ENCODE assay signal across 21 cellular contexts in the genomic region with DNA sequence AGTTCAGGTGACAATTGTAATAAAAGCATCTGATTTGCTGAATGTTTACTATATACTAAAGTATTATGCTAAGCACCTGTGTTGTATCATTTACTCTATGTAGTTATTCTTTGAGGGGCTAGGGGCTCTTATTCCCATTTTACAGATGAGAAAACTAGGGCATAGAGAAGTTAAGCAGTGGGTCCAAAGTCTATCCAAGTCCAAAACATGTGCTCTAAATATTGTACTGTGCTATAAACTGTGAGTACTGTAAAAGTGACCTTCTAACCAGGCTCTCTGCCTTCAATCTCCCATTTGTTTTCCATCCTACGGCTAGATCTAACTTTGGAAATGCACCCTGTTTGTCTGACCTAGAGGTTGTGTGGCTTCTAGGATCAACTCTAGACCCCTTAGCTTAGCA. TPM values are rescaled to one million over a fixed set of nuclear protein-coding genes. Genes with fewer than 3 reads are reported as not detected.
DNase-seq lines count a peak whose midpoint lies in the region; ATAC-seq, FAIRE-seq and TF ChIP-seq lines count a peak whose summit lies in the region.
"Had no signal": no experiment of that assay in that cellular context is flagged by ENCODE, and none has a peak within 500 bp of the region (broad histone marks: within the 10 kb centered on the region; RNA-seq: fewer than 3 reads in every experiment).

No MANE protein-coding gene starts in this region.

- no peaks in the 10 kb centered on the region for H4K20me1 ChIP-seq in HepG2 (ENCODE audit: insufficient read depth, low read length)

- no peak for FAIRE-seq in HepG2 (lab: Jason Lieb, UNC)

- H3K36me3 Mint-ChIP-seq in T-cell (peaks cover 20% of the 10 kb centered on the region), nephron progenitor cell (ENCODE audit: low read depth) (peaks cover 74% of the 10 kb centered on the region)

- peak overlapping the region; percentile 10; the same call in 1 of the 2 replicates for H3K4me2 ChIP-seq in HepG2 (ENCODE audit: low read depth, low read length)

- TF ChIP-seq CTCF in HepG2 (CRISPR knock-in tag; IDR thresholded peaks at IDR 0.05) (no peak), nephron progenitor cell (IDR thresholded peaks at IDR 0.05) (no peak), GM13977 (IDR thresholded peaks at IDR 0.05; ENCODE audit: extremely low read depth, insufficient read depth, missing control alignments) (no peak), GM10248 (IDR thresholded peaks at IDR 0.05; ENCODE audit: control extremely low read depth, extremely low read depth, low read depth, missing control alignments) (no peak)

- in situ Hi-C loops in HepG2 (cut with HindIII; ENCODE audit: extremely low pct_ligation_motif_present, low pct_unique_long_range_greater_than_20kb): no loop called here
- in situ Hi-C loops in GM13977 (cut with MboI; ENCODE audit: low pct_unique_long_range_greater_than_20kb, low sequenced_read_pairs, unreplicated experiment): no loop called here

- H3K27me3 Mint-ChIP-seq in T-cell (no peaks in the 10 kb centered on the region), nephron progenitor cell (ENCODE audit: low read depth, poor library complexity) (no peaks in the 10 kb centered on the region)

- no peak overlapping the region for H3K4me3 Mint-ChIP-seq in T-cell
- H3K4me3 Mint-ChIP-seq in nephron progenitor cell: no peak overlapping the region

- peak overlapping the region; percentile 71 for H3K27ac ChIP-seq in HepG2 (ENCODE audit: extremely low read length, insufficient read depth, low read length)
- H3K27ac ChIP-seq: C4-2B, SK-N-MC had no signal

- H3K4me1 Mint-ChIP-seq in T-cell (peaks cover 42 to 67% (median 44%) of the 10 kb centered on the region in 3 donors), nephron progenitor cell (peaks cover 19% of the 10 kb centered on the region)

- H3K79me2 ChIP-seq in HepG2 (ENCODE audit: insufficient read depth, low read length): peaks cover 82% of the 10 kb centered on the region

- no peak for TF ChIP-seq EP300 in HepG2 (IDR thresholded peaks at IDR 0.05; ENCODE audit: low read depth in 2 of 2, low read length in 2 of 2)
- TF ChIP-seq EP300 in HepG2 (CRISPR knock-in tag; IDR thresholded peaks at IDR 0.05; ENCODE audit: borderline replicate concordance): no peak

- no peaks in the 10 kb centered on the region for H3K27me3 ChIP-seq in HepG2 (ENCODE audit: control insufficient read depth in 1 of 2, insufficient read depth in 2 of 2, low read length in 2 of 2)

- H3K36me3 ChIP-seq in HepG2 (replicated peaks in 1 of 2; ENCODE audit: control insufficient read depth in 1 of 2, insufficient read depth in 2 of 2, low read length in 2 of 2): no peaks in the 10 kb centered on the region; a peak in 1 of 5 replicates

- intact Hi-C loops in HepG2 (cut with micrococcal nuclease; ENCODE audit: unreplicated experiment): no loop called here

- H2AFZ ChIP-seq in HepG2 (ENCODE audit: low read length): no peak overlapping the region

- no peak overlapping the region for H3K9ac ChIP-seq in HepG2 (ENCODE audit: insufficient read depth, low read depth, low read length)

- POLR2A ChIA-PET in T-cell (lab: Charles Lee): no interaction called here
- POLR2A ChIA-PET in HepG2 (lab: Yijun Ruan, JAX): no interaction called here
- POLR2A ChIA-PET in GM10248 (lab: Yijun Ruan, JAX): no interaction called here

- H3K9me3 Mint-ChIP-seq in T-cell (no peaks in the 10 kb centered on the region), nephron progenitor cell (peaks cover 28% of the 10 kb centered on the region)

- CTCF ChIA-PET in T-cell (lab: Charles Lee): interaction anchor here in 1 of 2 donors (0.7 kb wide), 1 partner anchor 789 kb away, joined by 4 read pairs; no protein-coding TSS in a partner anchor
- CTCF ChIA-PET in HepG2 (lab: Yijun Ruan, JAX; ENCODE audit: low intra/inter-chr PET ratio, low total read pairs): no interaction called here
- CTCF ChIA-PET in GM10248 (lab: Yijun Ruan, JAX): interaction anchor here (1.2 kb wide), 1 partner anchor 20 kb away, joined by 3 read pairs; no protein-coding TSS in a partner anchor

- ATAC-seq in T-cell (replicated peaks in 1 of 4) (no peak), HepG2 (no peak), HG03175 (IDR thresholded peaks at IDR 0.05; ENCODE audit: unreplicated experiment) (no peak)

- no peak for TF ChIP-seq RAD21 in HepG2 (CRISPR knock-in tag; IDR thresholded peaks at IDR 0.05)

- no TSS peak for BruUV-seq in HepG2 (replicated peaks; lab: Mats Ljungman, UMichigan)

- 58% methylated on average over 1 of the region's 1 CpG for WGBS in HepG2 (ENCODE audit: low lambda C conversion rate)

- H3K4me3 ChIP-seq in HepG2 (replicated peaks in 1 of 3; ENCODE audit: insufficient read depth in 1 of 3, low read depth in 2 of 3, low read length in 3 of 3): no peak overlapping the region; a peak in 1 of 6 replicates
- H3K4me3 ChIP-seq: SK-N-MC had no signal

- DNase-seq in T-cell (no peak), HepG2 (ENCODE audit: low spot score) (no peak), nephron progenitor cell (no peak), GM13977 (ENCODE audit: low spot score) (no peak), NOMO-1 treated with DMSO at 0.1 percent for 48 hours (lab: John Stamatoyannopoulos, UW; ENCODE audit: unreplicated experiment) (no peak), GM10248 (ENCODE audit: extremely low spot score) (no peak)
- DNase-seq: ACHN, DMS 273 treated with DMSO at 0.1 percent for 48 hours, DND-41, GOT3, KG1, NCI-H187, NCI-H2227 treated with DMSO at 0.1 percent for 48 hours, NCI-H510A treated with DMSO at 0.1 percent for 48 hours, NCI-H774, OCI-M1, SHP77 had no signal

- no peak for TF ChIP-seq POLR2A in HepG2 (IDR thresholded peaks at IDR 0.05; ENCODE audit: insufficient read depth in 1 of 2, low read depth in 2 of 2, low read length in 2 of 2)

- H3K27ac Mint-ChIP-seq in T-cell (peak overlapping the region; percentile 25 to 42), nephron progenitor cell (peak overlapping the region; percentile 4)

- H3K4me1 ChIP-seq in HepG2 (ENCODE audit: insufficient read depth, low read length): peaks cover 71% of the 10 kb centered on the region

- no peaks in the 10 kb centered on the region for H3K9me3 ChIP-seq in HepG2 (ENCODE audit: low read length)

RNA-seq across cellular contexts. Expression of a gene that starts 9.0 kb away (rescaled TPM):
- total RNA-seq in T-cell (10 to 100 TPM in 4 of 5 donors, 1 to 10 TPM in 1; 9.0 to 12.6 (median 11.8) TPM), HepG2 (2016; rRNA removed; fragmentation: Illumina TruSeq; extraction: Trizol) (5.8 and 8.9 TPM in 2 replicates)
- total RNA-seq in HepG2 (2016; cell fraction: cytosol; rRNA removed; fragmentation: Illumina TruSeq; extraction: Trizol; ENCODE audit: low read depth): 2.0 and 2.2 TPM in 2 replicates
- 4.3 and 9.8 TPM in 2 replicates for total RNA-seq in HepG2 (2016; cell fraction: insoluble cytoplasmic fraction; rRNA removed; fragmentation: Illumina TruSeq; extraction: Trizol)
- 5.4 and 7.6 TPM in 2 replicates for total RNA-seq in HepG2 (2016; cell fraction: membrane; rRNA removed; fragmentation: Illumina TruSeq; extraction: Trizol)
- 9.9 and 14.3 TPM in 2 replicates for total RNA-seq in HepG2 (2016; cell fraction: nucleus; rRNA removed; fragmentation: Illumina TruSeq; extraction: Trizol)
- 12.1 and 14.1 TPM in 2 replicates for polyA plus RNA-seq in HepG2 (2011; rRNA removed)
- polyA plus RNA-seq in HepG2 (2011; cell fraction: cytosol; rRNA removed): 12.0 and 13.7 TPM in 2 replicates
- polyA plus RNA-seq in HepG2 (2011; cell fraction: nucleus; rRNA removed): 12.5 and 12.9 TPM in 2 replicates
- 10.8 and 11.8 TPM in 2 replicates for polyA plus RNA-seq in HepG2 (2012)
- polyA plus RNA-seq in HepG2 (2016; cell fraction: cytosol; fragmentation: Illumina TruSeq; extraction: Trizol; ENCODE audit: low read depth): 1.1 and 1.3 TPM in 2 replicates
- polyA plus RNA-seq in HepG2 (2016; cell fraction: insoluble cytoplasmic fraction; fragmentation: Illumina TruSeq; extraction: Trizol; ENCODE audit: low read depth): 5.3 and 5.6 TPM in 2 replicates
- 3.8 and 4.6 TPM in 2 replicates for polyA plus RNA-seq in HepG2 (2016; cell fraction: membrane; fragmentation: Illumina TruSeq; extraction: Trizol; ENCODE audit: low read depth)
- polyA plus RNA-seq in HepG2 (2016; cell fraction: nucleus; fragmentation: Illumina TruSeq; extraction: Trizol; ENCODE audit: insufficient read depth, low read depth): 16.9 and 17.0 TPM in 2 replicates
- polyA minus RNA-seq in HepG2 (2011; rRNA and poly(A)+ RNA removed; ENCODE audit: low replicate concordance): 22.8 and 32.8 TPM in 2 replicates
- polyA minus RNA-seq in HepG2 (2011; cell fraction: cytosol; rRNA and poly(A)+ RNA removed): 9.7 and 13.2 TPM in 2 replicates
- polyA minus RNA-seq in HepG2 (2011; cell fraction: nucleus; rRNA and poly(A)+ RNA removed): 12.1 and 14.2 TPM in 2 replicates

RNA-seq across cellular contexts. Expression of a gene that starts 46.3 kb away (rescaled TPM):
- total RNA-seq in T-cell (100 to 1,000 TPM in 2 of 5 donors, 10 to 100 TPM in 3; 31.7 to 480 (median 38.4) TPM), HepG2 (2016; rRNA removed; fragmentation: Illumina TruSeq; extraction: Trizol) (7.2 and 10.9 TPM in 2 replicates)
- 3.8 and 3.9 TPM in 2 replicates for total RNA-seq in HepG2 (2016; cell fraction: cytosol; rRNA removed; fragmentation: Illumina TruSeq; extraction: Trizol; ENCODE audit: low read depth)
- total RNA-seq in HepG2 (2016; cell fraction: insoluble cytoplasmic fraction; rRNA removed; fragmentation: Illumina TruSeq; extraction: Trizol): 5.9 and 12.2 TPM in 2 replicates
- 6.3 and 7.1 TPM in 2 replicates for total RNA-seq in HepG2 (2016; cell fraction: membrane; rRNA removed; fragmentation: Illumina TruSeq; extraction: Trizol)
- 8.6 and 10.4 TPM in 2 replicates for total RNA-seq in HepG2 (2016; cell fraction: nucleus; rRNA removed; fragmentation: Illumina TruSeq; extraction: Trizol)
- 2.9 and 4.5 TPM in 2 replicates for polyA plus RNA-seq in HepG2 (2011; rRNA removed)
- 3.7 and 3.8 TPM in 2 replicates for polyA plus RNA-seq in HepG2 (2011; cell fraction: cytosol; rRNA removed)
- polyA plus RNA-seq in HepG2 (2011; cell fraction: nucleus; rRNA removed): 7.5 and 12.9 TPM in 2 replicates
- polyA plus RNA-seq in HepG2 (2012): 3.6 and 4.0 TPM in 2 replicates
- polyA plus RNA-seq in HepG2 (2016; cell fraction: cytosol; fragmentation: Illumina TruSeq; extraction: Trizol; ENCODE audit: low read depth): 0.84 and 1.5 TPM in 2 replicates
- 5.5 TPM in 2 replicates for polyA plus RNA-seq in HepG2 (2016; cell fraction: insoluble cytoplasmic fraction; fragmentation: Illumina TruSeq; extraction: Trizol; ENCODE audit: low read depth)
- 2.0 and 2.7 TPM in 2 replicates for polyA plus RNA-seq in HepG2 (2016; cell fraction: membrane; fragmentation: Illumina TruSeq; extraction: Trizol; ENCODE audit: low read depth)
- 17.1 and 20.1 TPM in 2 replicates for polyA plus RNA-seq in HepG2 (2016; cell fraction: nucleus; fragmentation: Illumina TruSeq; extraction: Trizol; ENCODE audit: insufficient read depth, low read depth)
- polyA minus RNA-seq in HepG2 (2011; rRNA and poly(A)+ RNA removed; ENCODE audit: low replicate concordance): 0.21 and 6.7 TPM in 2 replicates
- polyA minus RNA-seq in HepG2 (2011; cell fraction: cytosol; rRNA and poly(A)+ RNA removed): 1.3 and 2.7 TPM in 2 replicates
- polyA minus RNA-seq in HepG2 (2011; cell fraction: nucleus; rRNA and poly(A)+ RNA removed): 4.9 and 8.2 TPM in 2 replicates

RNA-seq across cellular contexts. Expression of a gene that starts 53.2 kb away (rescaled TPM):
- under 1 TPM in 3 of 5 donors, not detected in 2; 0.16 to 0.58 (median 0.23) TPM for total RNA-seq in T-cell
- not detected in 2 replicates for total RNA-seq in HepG2 (2016; rRNA removed; fragmentation: Illumina TruSeq; extraction: Trizol)
- not detected in 2 replicates for total RNA-seq in HepG2 (2016; cell fraction: cytosol; rRNA removed; fragmentation: Illumina TruSeq; extraction: Trizol; ENCODE audit: low read depth)
- total RNA-seq in HepG2 (2016; cell fraction: insoluble cytoplasmic fraction; rRNA removed; fragmentation: Illumina TruSeq; extraction: Trizol): not detected in 2 replicates
- not detected in 2 replicates for total RNA-seq in HepG2 (2016; cell fraction: membrane; rRNA removed; fragmentation: Illumina TruSeq; extraction: Trizol)
- not detected in 2 replicates for total RNA-seq in HepG2 (2016; cell fraction: nucleus; rRNA removed; fragmentation: Illumina TruSeq; extraction: Trizol)
- not detected in 2 replicates for polyA plus RNA-seq in HepG2 (2011; rRNA removed)
- not detected in 2 replicates for polyA plus RNA-seq in HepG2 (2011; cell fraction: cytosol; rRNA removed)
- not detected in 2 replicates for polyA plus RNA-seq in HepG2 (2011; cell fraction: nucleus; rRNA removed)
- not detected in 2 replicates for polyA plus RNA-seq in HepG2 (2012)
- polyA plus RNA-seq in HepG2 (2016; cell fraction: cytosol; fragmentation: Illumina TruSeq; extraction: Trizol; ENCODE audit: low read depth): not detected in 2 replicates
- not detected in 2 replicates for polyA plus RNA-seq in HepG2 (2016; cell fraction: insoluble cytoplasmic fraction; fragmentation: Illumina TruSeq; extraction: Trizol; ENCODE audit: low read depth)
- polyA plus RNA-seq in HepG2 (2016; cell fraction: membrane; fragmentation: Illumina TruSeq; extraction: Trizol; ENCODE audit: low read depth): not detected in 2 replicates
- not detected in 2 replicates for polyA plus RNA-seq in HepG2 (2016; cell fraction: nucleus; fragmentation: Illumina TruSeq; extraction: Trizol; ENCODE audit: insufficient read depth, low read depth)
- polyA minus RNA-seq in HepG2 (2011; rRNA and poly(A)+ RNA removed; ENCODE audit: low replicate concordance): 0.05 TPM in 1 of 2 replicates, not detected in the other
- polyA minus RNA-seq in HepG2 (2011; cell fraction: cytosol; rRNA and poly(A)+ RNA removed): not detected in 2 replicates
- not detected in 2 replicates for polyA minus RNA-seq in HepG2 (2011; cell fraction: nucleus; rRNA and poly(A)+ RNA removed)
- total RNA-seq: RPMI7951 had no signal
